ENCODE assay signal across 12 cellular contexts in the genomic region with DNA sequence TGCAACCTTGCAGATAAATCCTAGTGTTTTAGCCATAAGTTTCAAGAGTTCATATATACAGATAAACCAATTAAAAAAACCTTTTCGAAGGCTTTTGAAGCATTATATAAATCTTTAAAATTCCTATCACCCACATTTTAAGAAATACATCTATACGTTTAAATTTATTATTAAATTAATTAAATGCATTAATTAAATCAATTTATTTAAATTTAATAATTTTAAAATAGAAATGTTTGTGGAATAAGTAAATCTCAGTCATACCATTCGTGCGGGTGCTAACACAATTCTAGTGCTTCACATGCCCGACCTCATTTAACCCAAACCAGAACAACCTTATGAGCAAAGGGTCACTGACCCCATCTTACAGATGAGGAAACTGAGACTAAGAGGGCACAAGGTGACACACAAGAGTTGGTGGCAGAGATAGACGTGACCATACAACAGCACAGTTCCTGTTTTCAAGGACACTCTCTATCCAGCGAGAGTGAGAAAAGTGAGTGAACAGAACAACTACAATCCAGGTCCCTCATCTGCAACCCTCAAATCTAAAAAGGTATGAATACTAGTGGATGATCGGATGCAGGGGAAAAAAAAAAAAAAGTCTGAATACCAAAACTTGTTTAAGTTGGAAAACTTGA. TPM values are rescaled to one million over a fixed set of nuclear protein-coding genes. Genes with fewer than 3 reads are reported as not detected.
A peak's percentile ranks its signal among the peaks of the same experiment; 100 is the strongest.
DNase-seq lines count a peak whose midpoint lies in the region; ATAC-seq and TF ChIP-seq lines count a peak whose summit lies in the region.
"Had no signal": no experiment of that assay in that cellular context is flagged by ENCODE, and none has a peak within 500 bp of the region (broad histone marks: within the 10 kb centered on the region; RNA-seq: fewer than 3 reads in every experiment).

No MANE protein-coding gene starts in this region.

- TF ChIP-seq POLR2A in NB4 (IDR thresholded peaks at IDR 0.05; ENCODE audit: extremely low read depth, insufficient read length) (no peak), testis (IDR thresholded peaks at IDR 0.05) (no peak)

- H3K4me1 ChIP-seq in SK-N-SH (ENCODE audit: control insufficient read depth in 1 of 2, insufficient read depth in 2 of 2, low read depth in 1 of 2, low read length in 1 of 2) (peaks cover 4 to 10% of the 10 kb centered on the region in 2 experiments; a peak in 2 of 4 replicates), osteoblast (ENCODE audit: insufficient read depth, low read length) (peaks cover 18% of the 10 kb centered on the region), testis (no peaks in the 10 kb centered on the region)

- intact Hi-C loops in testis (cut with DNase I; ENCODE audit: low total_unique reads), result no loop called here

- POLR2A ChIA-PET in SK-N-SH (lab: Yijun Ruan, JAX), result interaction anchor here (1.3 kb wide), 1 partner anchor 45 kb away, joined by 3 read pairs; no protein-coding TSS in a partner anchor

- H3K9me3 Mint-ChIP-seq in activated T-helper 17 cell treated with anti-CD3 and anti-CD28 coated beads, Interleukin-2, amount 50 U/mL, for 72 hours, result peaks cover 2% of the 10 kb centered on the region

- H3K4me1 Mint-ChIP-seq in activated T-helper 17 cell treated with anti-CD3 and anti-CD28 coated beads, Interleukin-2, amount 50 U/mL, for 72 hours, result peaks cover 46% of the 10 kb centered on the region

- H3K79me2 ChIP-seq in SK-N-SH (ENCODE audit: insufficient read depth) (peaks cover 10% of the 10 kb centered on the region; the same call in 1 of the 2 replicates), osteoblast (ENCODE audit: insufficient read depth, low read length) (peaks cover 25% of the 10 kb centered on the region)

- DNase-seq in SK-N-SH, result no peak
- peak; percentile 42 for DNase-seq in NB4 (ENCODE audit: low read depth)
- no peak for DNase-seq in osteoblast (ENCODE audit: insufficient read length, low spot score, missing footprints)
- DNase-seq in testis, result no peak
- no peak for DNase-seq in H4 (ENCODE audit: low spot score)
- no peak for DNase-seq in NCI-H1092 treated with DMSO at 0.1 percent for 48 hours (lab: John Stamatoyannopoulos, UW)
- DNase-seq: effector CD4-positive, alpha-beta T cell; heart left ventricle; Kasumi-1 had no signal

- H3K36me3 Mint-ChIP-seq in activated T-helper 17 cell treated with anti-CD3 and anti-CD28 coated beads, Interleukin-2, amount 50 U/mL, for 72 hours (ENCODE audit: low read depth), result peaks cover 53% of the 10 kb centered on the region

- peak overlapping the region; percentile 97 for H3K27ac Mint-ChIP-seq in activated T-helper 17 cell treated with anti-CD3 and anti-CD28 coated beads, Interleukin-2, amount 50 U/mL, for 72 hours

- WGBS in SK-N-SH (ENCODE audit: low lambda C conversion rate), result 79% methylated on average over 8 of the region's 8 CpGs
- 60 to 66% methylated on average over 8 of the region's 8 CpGs for WGBS in testis, 2 donors

- peaks cover 7% of the 10 kb centered on the region for H3F3A ChIP-seq in SK-N-SH (replicated peaks; ENCODE audit: insufficient read depth)

- H2AFZ ChIP-seq in SK-N-SH (ENCODE audit: low read depth) (no peak overlapping the region), osteoblast (ENCODE audit: low read length) (no peak overlapping the region)

- peak overlapping the region in 1 of 2 experiments; percentile 78; a peak in 1 of 4 replicates for H3K4me3 ChIP-seq in SK-N-SH (ENCODE audit: low read depth in 2 of 2, low read length in 1 of 2)
- peak overlapping the region; percentile 68 for H3K4me3 ChIP-seq in NB4 (ENCODE audit: low read depth, low read length)
- H3K4me3 ChIP-seq in osteoblast (ENCODE audit: insufficient read depth, low read length), result no peak overlapping the region
- H3K4me3 ChIP-seq in testis, result peak overlapping the region in 1 of 2 donors; percentile 84

- H3K27me3 ChIP-seq in SK-N-SH (ENCODE audit: insufficient read depth), result no peaks in the 10 kb centered on the region
- H3K27me3 ChIP-seq in osteoblast (ENCODE audit: insufficient read depth, low read length), result no peaks in the 10 kb centered on the region
- no peaks in the 10 kb centered on the region for H3K27me3 ChIP-seq in testis
- H3K27me3 ChIP-seq: adrenal gland, heart left ventricle had no signal

- H3K36me3 ChIP-seq in SK-N-SH (replicated peaks in 1 of 2; ENCODE audit: control insufficient read depth in 1 of 2, insufficient read depth in 2 of 2, low read length in 1 of 2) (no peaks in the 10 kb centered on the region), osteoblast (ENCODE audit: insufficient read depth, low read length) (no peaks in the 10 kb centered on the region), testis (ENCODE audit: low read depth, missing control alignments) (no peaks in the 10 kb centered on the region)
- H3K36me3 ChIP-seq: adrenal gland, heart left ventricle had no signal

- no peak for TF ChIP-seq RAD21 in SK-N-SH (IDR thresholded peaks at IDR 0.05; ENCODE audit: low read length)

- no peak for TF ChIP-seq CTCF in SK-N-SH (IDR thresholded peaks at IDR 0.05)
- TF ChIP-seq CTCF in NB4 (IDR thresholded peaks at IDR 0.05; ENCODE audit: low read depth, low read length), result no peak
- TF ChIP-seq CTCF in osteoblast (IDR thresholded peaks at IDR 0.05; ENCODE audit: extremely low read depth, low read depth, low read length), result no peak
- TF ChIP-seq CTCF in testis (IDR thresholded peaks at IDR 0.05), result no peak

- no peaks in the 10 kb centered on the region for H3K9me2 ChIP-seq in SK-N-SH

- CTCF ChIA-PET in SK-N-SH (lab: Yijun Ruan, JAX), result no interaction called here

- H3K4me2 ChIP-seq in SK-N-SH (peak overlapping the region; percentile 82; the same call in 1 of the 2 replicates), osteoblast (ENCODE audit: insufficient read depth, low read length) (peak overlapping the region; percentile 96)

- no peak for TF ChIP-seq EP300 in SK-N-SH (IDR thresholded peaks at IDR 0.05; ENCODE audit: borderline replicate concordance in 1 of 2, low read depth in 1 of 2, low read length in 1 of 2)

- H3K27ac ChIP-seq in SK-N-SH (ENCODE audit: low read depth in 2 of 2, low read length in 1 of 2), result no peak overlapping the region
- no peak overlapping the region for H3K27ac ChIP-seq in osteoblast (ENCODE audit: low read depth, low read length)
- no peak overlapping the region for H3K27ac ChIP-seq in testis
- H3K27ac ChIP-seq: adrenal gland had no signal

- no peak for ATAC-seq in SK-N-SH treated with all-trans-retinoic acid at 6 μM for 48 hours
- ATAC-seq in activated T-helper 17 cell treated with anti-CD3 and anti-CD28 coated beads, Interleukin-2, amount 50 U/mL, for 72 hours (replicated peaks), result peak; percentile 15
- ATAC-seq: heart left ventricle had no signal

- peak overlapping the region; percentile 96 for H3K4me3 Mint-ChIP-seq in activated T-helper 17 cell treated with anti-CD3 and anti-CD28 coated beads, Interleukin-2, amount 50 U/mL, for 72 hours

- H4K20me1 ChIP-seq in SK-N-SH (ENCODE audit: insufficient read depth), result no peaks in the 10 kb centered on the region
- H4K20me1 ChIP-seq in osteoblast (ENCODE audit: insufficient read depth, low read length), result no peaks in the 10 kb centered on the region

- no peaks in the 10 kb centered on the region for H3K27me3 Mint-ChIP-seq in activated T-helper 17 cell treated with anti-CD3 and anti-CD28 coated beads, Interleukin-2, amount 50 U/mL, for 72 hours

- no peaks in the 10 kb centered on the region for H3K9me3 ChIP-seq in SK-N-SH
- no peaks in the 10 kb centered on the region for H3K9me3 ChIP-seq in osteoblast (ENCODE audit: low read depth, low read length)
- H3K9me3 ChIP-seq in testis, result no peaks in the 10 kb centered on the region
- H3K9me3 ChIP-seq: adrenal gland, heart left ventricle had no signal

- H3K9ac ChIP-seq in SK-N-SH, result no peak overlapping the region

TF ChIP-seq in SK-N-SH, 30 proteins besides CTCF, POLR2A, EP300 and RAD21 (continues in another document):
- TF ChIP-seq SIN3A (IDR thresholded peaks at IDR 0.05; ENCODE audit: borderline replicate concordance, low read depth, low read length) (no peak), FOSL2 (IDR thresholded peaks at IDR 0.05; ENCODE audit: borderline replicate concordance, low read depth) (no peak), RXRA (IDR thresholded peaks at IDR 0.05; ENCODE audit: borderline replicate concordance, low read depth) (no peak), TCF12 (IDR thresholded peaks at IDR 0.05) (no peak), FOXM1 (IDR thresholded peaks at IDR 0.05; ENCODE audit: low read depth) (no peak), JUND (IDR thresholded peaks at IDR 0.05) (no peak), TEAD4 (IDR thresholded peaks at IDR 0.05; ENCODE audit: borderline replicate concordance, insufficient read depth) (no peak), SMC3 (IDR thresholded peaks at IDR 0.05; ENCODE audit: low read depth, low read length) (no peak)

TF ChIP-seq in SK-N-SH treated with all-trans-retinoic acid at 6 μM for 48 hours, 23 proteins besides CTCF, POLR2A, EP300 and RAD21 (continues in another document):
- no peak for TF ChIP-seq GLIS3 (CRISPR knock-in tag; IDR thresholded peaks at IDR 0.05)
- TF ChIP-seq TCF4 (CRISPR knock-in tag; IDR thresholded peaks at IDR 0.05; ENCODE audit: borderline replicate concordance), result no peak

RNA-seq across cellular contexts. Expression of a gene that starts 1.4 kb away (rescaled TPM):
- polyA plus RNA-seq in SK-N-SH (2012; rRNA removed) (37.9 and 39.8 TPM in 2 replicates), testis (ENCODE audit: insufficient read depth, low read depth, low replicate concordance) (135 TPM)
- 45.3 and 46.1 TPM in 2 replicates for polyA plus RNA-seq in SK-N-SH (2012; cell fraction: cytosol; rRNA removed)
- 20.5 and 24.4 TPM in 2 replicates for polyA plus RNA-seq in SK-N-SH (2012; cell fraction: nucleus; rRNA removed)
- 10 to 100 TPM; 59.6 to 99.8 TPM for total RNA-seq in activated T-helper 17 cell treated with anti-CD3 and anti-CD28 coated beads, Interleukin-2, amount 50 U/mL, for 72 hours
- total RNA-seq in osteoblast (57.9 and 71.3 TPM in 2 replicates), testis (10 to 100 TPM; 58.1 to 71.1 TPM)
- 49.4 and 52.6 TPM in 2 replicates for total RNA-seq in H4 (2014; rRNA removed; shearing (Covaris generic))

RNA-seq across cellular contexts. Expression of a gene that starts 46.6 kb away (rescaled TPM):
- polyA plus RNA-seq in SK-N-SH (2012; rRNA removed) (16.1 and 16.4 TPM in 2 replicates), testis (ENCODE audit: insufficient read depth, low read depth, low replicate concordance) (41.4 TPM)
- polyA plus RNA-seq in SK-N-SH (2012; cell fraction: cytosol; rRNA removed), result 7.9 and 11.4 TPM in 2 replicates
- polyA plus RNA-seq in SK-N-SH (2012; cell fraction: nucleus; rRNA removed), result 28.8 and 28.9 TPM in 2 replicates
- total RNA-seq in activated T-helper 17 cell treated with anti-CD3 and anti-CD28 coated beads, Interleukin-2, amount 50 U/mL, for 72 hours, result 100 to 1,000 TPM; 163 to 216 TPM
- total RNA-seq in osteoblast (28.0 and 32.9 TPM in 2 replicates), testis (10 to 100 TPM; 68.6 to 70.7 TPM)
- total RNA-seq in H4 (2014; rRNA removed; shearing (Covaris generic)), result 8.5 and 9.0 TPM in 2 replicates
